ENCODE assay signal across 1 cellular context in the genomic region with DNA sequence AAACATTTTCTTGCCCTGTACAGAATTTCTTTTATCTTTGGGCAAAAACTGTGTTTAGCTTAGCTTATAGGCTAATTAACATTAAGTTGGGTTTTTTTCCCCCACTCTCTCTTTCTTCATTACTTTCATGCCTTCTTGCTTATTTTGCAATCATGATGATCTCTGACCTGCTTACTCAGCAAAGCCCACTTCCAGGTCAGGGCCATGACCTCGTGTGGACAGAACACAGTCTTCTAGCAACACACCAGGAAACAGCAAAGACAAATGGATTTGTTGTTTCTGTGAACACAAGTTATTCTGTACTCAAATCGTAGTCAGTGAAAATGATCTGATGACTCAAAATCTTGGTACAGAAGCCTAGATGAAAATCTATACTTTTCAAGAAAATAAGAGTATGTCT.
TF ChIP-seq lines count a peak whose summit lies in the region.

No MANE protein-coding gene starts in this region.

TF ChIP-seq in HepG2, 621 proteins besides CTCF, POLR2A, EP300 and RAD21 (continued from another document and continues in another):
- TF ChIP-seq, protein P1, sequence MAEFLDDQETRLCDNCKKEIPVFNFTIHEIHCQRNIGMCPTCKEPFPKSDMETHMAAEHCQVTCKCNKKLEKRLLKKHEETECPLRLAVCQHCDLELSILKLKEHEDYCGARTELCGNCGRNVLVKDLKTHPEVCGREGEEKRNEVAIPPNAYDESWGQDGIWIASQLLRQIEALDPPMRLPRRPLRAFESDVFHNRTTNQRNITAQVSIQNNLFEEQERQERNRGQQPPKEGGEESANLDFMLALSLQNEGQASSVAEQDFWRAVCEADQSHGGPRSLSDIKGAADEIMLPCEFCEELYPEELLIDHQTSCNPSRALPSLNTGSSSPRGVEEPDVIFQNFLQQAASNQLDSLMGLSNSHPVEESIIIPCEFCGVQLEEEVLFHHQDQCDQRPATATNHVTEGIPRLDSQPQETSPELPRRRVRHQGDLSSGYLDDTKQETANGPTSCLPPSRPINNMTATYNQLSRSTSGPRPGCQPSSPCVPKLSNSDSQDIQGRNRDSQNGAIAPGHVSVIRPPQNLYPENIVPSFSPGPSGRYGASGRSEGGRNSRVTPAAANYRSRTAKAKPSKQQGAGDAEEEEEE (CRISPR knock-in tag; IDR thresholded peaks at IDR 0.05; ENCODE audit: borderline replicate concordance), result no peak
- no peak for TF ChIP-seq ZNF709 (CRISPR knock-in tag; IDR thresholded peaks at IDR 0.05)
- TF ChIP-seq, protein P2, sequence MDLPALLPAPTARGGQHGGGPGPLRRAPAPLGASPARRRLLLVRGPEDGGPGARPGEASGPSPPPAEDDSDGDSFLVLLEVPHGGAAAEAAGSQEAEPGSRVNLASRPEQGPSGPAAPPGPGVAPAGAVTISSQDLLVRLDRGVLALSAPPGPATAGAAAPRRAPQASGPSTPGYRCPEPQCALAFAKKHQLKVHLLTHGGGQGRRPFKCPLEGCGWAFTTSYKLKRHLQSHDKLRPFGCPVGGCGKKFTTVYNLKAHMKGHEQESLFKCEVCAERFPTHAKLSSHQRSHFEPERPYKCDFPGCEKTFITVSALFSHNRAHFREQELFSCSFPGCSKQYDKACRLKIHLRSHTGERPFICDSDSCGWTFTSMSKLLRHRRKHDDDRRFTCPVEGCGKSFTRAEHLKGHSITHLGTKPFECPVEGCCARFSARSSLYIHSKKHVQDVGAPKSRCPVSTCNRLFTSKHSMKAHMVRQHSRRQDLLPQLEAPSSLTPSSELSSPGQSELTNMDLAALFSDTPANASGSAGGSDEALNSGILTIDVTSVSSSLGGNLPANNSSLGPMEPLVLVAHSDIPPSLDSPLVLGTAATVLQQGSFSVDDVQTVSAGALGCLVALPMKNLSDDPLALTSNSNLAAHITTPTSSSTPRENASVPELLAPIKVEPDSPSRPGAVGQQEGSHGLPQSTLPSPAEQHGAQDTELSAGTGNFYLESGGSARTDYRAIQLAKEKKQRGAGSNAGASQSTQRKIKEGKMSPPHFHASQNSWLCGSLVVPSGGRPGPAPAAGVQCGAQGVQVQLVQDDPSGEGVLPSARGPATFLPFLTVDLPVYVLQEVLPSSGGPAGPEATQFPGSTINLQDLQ (CRISPR knock-in tag; IDR thresholded peaks at IDR 0.05), result no peak
- no peak for TF ChIP-seq ZNF768 (CRISPR knock-in tag; IDR thresholded peaks at IDR 0.05)
- no peak for TF ChIP-seq ZFP62 (CRISPR knock-in tag; IDR thresholded peaks at IDR 0.05)
- TF ChIP-seq, protein P3, sequence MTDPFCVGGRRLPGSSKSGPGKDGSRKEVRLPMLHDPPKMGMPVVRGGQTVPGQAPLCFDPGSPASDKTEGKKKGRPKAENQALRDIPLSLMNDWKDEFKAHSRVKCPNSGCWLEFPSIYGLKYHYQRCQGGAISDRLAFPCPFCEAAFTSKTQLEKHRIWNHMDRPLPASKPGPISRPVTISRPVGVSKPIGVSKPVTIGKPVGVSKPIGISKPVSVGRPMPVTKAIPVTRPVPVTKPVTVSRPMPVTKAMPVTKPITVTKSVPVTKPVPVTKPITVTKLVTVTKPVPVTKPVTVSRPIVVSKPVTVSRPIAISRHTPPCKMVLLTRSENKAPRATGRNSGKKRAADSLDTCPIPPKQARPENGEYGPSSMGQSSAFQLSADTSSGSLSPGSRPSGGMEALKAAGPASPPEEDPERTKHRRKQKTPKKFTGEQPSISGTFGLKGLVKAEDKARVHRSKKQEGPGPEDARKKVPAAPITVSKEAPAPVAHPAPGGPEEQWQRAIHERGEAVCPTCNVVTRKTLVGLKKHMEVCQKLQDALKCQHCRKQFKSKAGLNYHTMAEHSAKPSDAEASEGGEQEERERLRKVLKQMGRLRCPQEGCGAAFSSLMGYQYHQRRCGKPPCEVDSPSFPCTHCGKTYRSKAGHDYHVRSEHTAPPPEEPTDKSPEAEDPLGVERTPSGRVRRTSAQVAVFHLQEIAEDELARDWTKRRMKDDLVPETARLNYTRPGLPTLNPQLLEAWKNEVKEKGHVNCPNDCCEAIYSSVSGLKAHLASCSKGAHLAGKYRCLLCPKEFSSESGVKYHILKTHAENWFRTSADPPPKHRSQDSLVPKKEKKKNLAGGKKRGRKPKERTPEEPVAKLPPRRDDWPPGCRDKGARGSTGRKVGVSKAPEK (CRISPR knock-in tag; IDR thresholded peaks at IDR 0.05; ENCODE audit: borderline replicate concordance), result no peak
- TF ChIP-seq SP2 (CRISPR knock-in tag; IDR thresholded peaks at IDR 0.05), result no peak
- no peak for TF ChIP-seq ZNF333 (CRISPR knock-in tag; IDR thresholded peaks at IDR 0.05; ENCODE audit: borderline replicate concordance)
- no peak for TF ChIP-seq HMGA1 (CRISPR knock-in tag; conservative IDR thresholded peaks at IDR 0.05)
- TF ChIP-seq, protein P4, sequence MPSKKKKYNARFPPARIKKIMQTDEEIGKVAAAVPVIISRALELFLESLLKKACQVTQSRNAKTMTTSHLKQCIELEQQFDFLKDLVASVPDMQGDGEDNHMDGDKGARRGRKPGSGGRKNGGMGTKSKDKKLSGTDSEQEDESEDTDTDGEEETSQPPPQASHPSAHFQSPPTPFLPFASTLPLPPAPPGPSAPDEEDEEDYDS (CRISPR knock-in tag; IDR thresholded peaks at IDR 0.05), result 0 out of 2 replicates have a peak, but pooled peaks have one; percentile 25
- TF ChIP-seq RARG (CRISPR knock-in tag; IDR thresholded peaks at IDR 0.05; ENCODE audit: low read depth), result no peak
- no peak for TF ChIP-seq ZNF619 (CRISPR knock-in tag; IDR thresholded peaks at IDR 0.05)
- TF ChIP-seq, protein P5, sequence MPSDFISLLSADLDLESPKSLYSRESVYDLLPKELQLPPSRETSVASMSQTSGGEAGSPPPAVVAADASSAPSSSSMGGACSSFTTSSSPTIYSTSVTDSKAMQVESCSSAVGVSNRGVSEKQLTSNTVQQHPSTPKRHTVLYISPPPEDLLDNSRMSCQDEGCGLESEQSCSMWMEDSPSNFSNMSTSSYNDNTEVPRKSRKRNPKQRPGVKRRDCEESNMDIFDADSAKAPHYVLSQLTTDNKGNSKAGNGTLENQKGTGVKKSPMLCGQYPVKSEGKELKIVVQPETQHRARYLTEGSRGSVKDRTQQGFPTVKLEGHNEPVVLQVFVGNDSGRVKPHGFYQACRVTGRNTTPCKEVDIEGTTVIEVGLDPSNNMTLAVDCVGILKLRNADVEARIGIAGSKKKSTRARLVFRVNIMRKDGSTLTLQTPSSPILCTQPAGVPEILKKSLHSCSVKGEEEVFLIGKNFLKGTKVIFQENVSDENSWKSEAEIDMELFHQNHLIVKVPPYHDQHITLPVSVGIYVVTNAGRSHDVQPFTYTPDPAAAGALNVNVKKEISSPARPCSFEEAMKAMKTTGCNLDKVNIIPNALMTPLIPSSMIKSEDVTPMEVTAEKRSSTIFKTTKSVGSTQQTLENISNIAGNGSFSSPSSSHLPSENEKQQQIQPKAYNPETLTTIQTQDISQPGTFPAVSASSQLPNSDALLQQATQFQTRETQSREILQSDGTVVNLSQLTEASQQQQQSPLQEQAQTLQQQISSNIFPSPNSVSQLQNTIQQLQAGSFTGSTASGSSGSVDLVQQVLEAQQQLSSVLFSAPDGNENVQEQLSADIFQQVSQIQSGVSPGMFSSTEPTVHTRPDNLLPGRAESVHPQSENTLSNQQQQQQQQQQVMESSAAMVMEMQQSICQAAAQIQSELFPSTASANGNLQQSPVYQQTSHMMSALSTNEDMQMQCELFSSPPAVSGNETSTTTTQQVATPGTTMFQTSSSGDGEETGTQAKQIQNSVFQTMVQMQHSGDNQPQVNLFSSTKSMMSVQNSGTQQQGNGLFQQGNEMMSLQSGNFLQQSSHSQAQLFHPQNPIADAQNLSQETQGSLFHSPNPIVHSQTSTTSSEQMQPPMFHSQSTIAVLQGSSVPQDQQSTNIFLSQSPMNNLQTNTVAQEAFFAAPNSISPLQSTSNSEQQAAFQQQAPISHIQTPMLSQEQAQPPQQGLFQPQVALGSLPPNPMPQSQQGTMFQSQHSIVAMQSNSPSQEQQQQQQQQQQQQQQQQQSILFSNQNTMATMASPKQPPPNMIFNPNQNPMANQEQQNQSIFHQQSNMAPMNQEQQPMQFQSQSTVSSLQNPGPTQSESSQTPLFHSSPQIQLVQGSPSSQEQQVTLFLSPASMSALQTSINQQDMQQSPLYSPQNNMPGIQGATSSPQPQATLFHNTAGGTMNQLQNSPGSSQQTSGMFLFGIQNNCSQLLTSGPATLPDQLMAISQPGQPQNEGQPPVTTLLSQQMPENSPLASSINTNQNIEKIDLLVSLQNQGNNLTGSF (CRISPR knock-in tag; IDR thresholded peaks at IDR 0.05), result no peak
- TF ChIP-seq, protein P6, sequence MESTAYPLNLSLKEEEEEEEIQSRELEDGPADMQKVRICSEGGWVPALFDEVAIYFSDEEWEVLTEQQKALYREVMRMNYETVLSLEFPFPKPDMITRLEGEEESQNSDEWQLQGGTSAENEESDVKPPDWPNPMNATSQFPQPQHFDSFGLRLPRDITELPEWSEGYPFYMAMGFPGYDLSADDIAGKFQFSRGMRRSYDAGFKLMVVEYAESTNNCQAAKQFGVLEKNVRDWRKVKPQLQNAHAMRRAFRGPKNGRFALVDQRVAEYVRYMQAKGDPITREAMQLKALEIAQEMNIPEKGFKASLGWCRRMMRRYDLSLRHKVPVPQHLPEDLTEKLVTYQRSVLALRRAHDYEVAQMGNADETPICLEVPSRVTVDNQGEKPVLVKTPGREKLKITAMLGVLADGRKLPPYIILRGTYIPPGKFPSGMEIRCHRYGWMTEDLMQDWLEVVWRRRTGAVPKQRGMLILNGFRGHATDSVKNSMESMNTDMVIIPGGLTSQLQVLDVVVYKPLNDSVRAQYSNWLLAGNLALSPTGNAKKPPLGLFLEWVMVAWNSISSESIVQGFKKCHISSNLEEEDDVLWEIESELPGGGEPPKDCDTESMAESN (CRISPR knock-in tag; conservative IDR thresholded peaks at IDR 0.05), result 0 out of 2 replicates have a peak, but pooled peaks have one; percentile 34
- TF ChIP-seq SETDB1 (CRISPR knock-in tag; IDR thresholded peaks at IDR 0.05; ENCODE audit: borderline replicate concordance), result no peak
- TF ChIP-seq, protein P7, sequence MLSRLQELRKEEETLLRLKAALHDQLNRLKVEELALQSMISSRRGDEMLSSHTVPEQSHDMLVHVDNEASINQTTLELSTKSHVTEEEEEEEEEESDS (CRISPR knock-in tag; IDR thresholded peaks at IDR 0.05; ENCODE audit: borderline replicate concordance), result 0 out of 2 replicates have a peak, but pooled peaks have one; percentile 71
- no peak; the same call in 1 of the 2 replicates for TF ChIP-seq ZNF350 (CRISPR knock-in tag; IDR thresholded peaks at IDR 0.05; ENCODE audit: borderline replicate concordance, low read depth)
- TF ChIP-seq ZFP82 (CRISPR knock-in tag; IDR thresholded peaks at IDR 0.05; ENCODE audit: borderline replicate concordance), result no peak
- peak; percentile 92 for TF ChIP-seq ZSCAN9 (CRISPR knock-in tag; IDR thresholded peaks at IDR 0.05; ENCODE audit: borderline replicate concordance)
- no peak for TF ChIP-seq GLI4 (CRISPR knock-in tag; IDR thresholded peaks at IDR 0.05; ENCODE audit: borderline replicate concordance)
- TF ChIP-seq ZNF17 (CRISPR knock-in tag; IDR thresholded peaks at IDR 0.05), result no peak
- no peak for TF ChIP-seq NFE2L2 (IDR thresholded peaks at IDR 0.05; ENCODE audit: low read length)
- TF ChIP-seq HNRNPL (IDR thresholded peaks at IDR 0.05; ENCODE audit: low read depth, low read length), result no peak
- peak in 1 of 2 experiments; percentile 86; a peak in 2 of 4 replicates for TF ChIP-seq KLF16 (CRISPR knock-in tag; IDR thresholded peaks at IDR 0.05)
- TF ChIP-seq, protein P8, sequence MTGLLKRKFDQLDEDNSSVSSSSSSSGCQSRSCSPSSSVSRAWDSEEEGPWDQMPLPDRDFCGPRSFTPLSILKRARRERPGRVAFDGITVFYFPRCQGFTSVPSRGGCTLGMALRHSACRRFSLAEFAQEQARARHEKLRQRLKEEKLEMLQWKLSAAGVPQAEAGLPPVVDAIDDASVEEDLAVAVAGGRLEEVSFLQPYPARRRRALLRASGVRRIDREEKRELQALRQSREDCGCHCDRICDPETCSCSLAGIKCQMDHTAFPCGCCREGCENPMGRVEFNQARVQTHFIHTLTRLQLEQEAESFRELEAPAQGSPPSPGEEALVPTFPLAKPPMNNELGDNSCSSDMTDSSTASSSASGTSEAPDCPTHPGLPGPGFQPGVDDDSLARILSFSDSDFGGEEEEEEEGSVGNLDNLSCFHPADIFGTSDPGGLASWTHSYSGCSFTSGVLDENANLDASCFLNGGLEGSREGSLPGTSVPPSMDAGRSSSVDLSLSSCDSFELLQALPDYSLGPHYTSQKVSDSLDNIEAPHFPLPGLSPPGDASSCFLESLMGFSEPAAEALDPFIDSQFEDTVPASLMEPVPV (CRISPR knock-in tag; IDR thresholded peaks at IDR 0.05), result no peak
- TF ChIP-seq ZNF124 (CRISPR knock-in tag; IDR thresholded peaks at IDR 0.05), result peak; percentile 82
- TF ChIP-seq KLF6 (CRISPR knock-in tag; IDR thresholded peaks at IDR 0.05), result no peak
- 0 out of 2 replicates have a peak, but pooled peaks have one; percentile 75 for TF ChIP-seq MIER2 (CRISPR knock-in tag; IDR thresholded peaks at IDR 0.05)
- 0 out of 2 replicates have a peak, but pooled peaks have one; percentile 22 for TF ChIP-seq FOXK2 (IDR thresholded peaks at IDR 0.05)
- TF ChIP-seq ZNF234 (CRISPR knock-in tag; conservative IDR thresholded peaks at IDR 0.05), result no peak
- TF ChIP-seq ZNF75D (CRISPR knock-in tag; IDR thresholded peaks at IDR 0.05; ENCODE audit: borderline replicate concordance), result no peak
- TF ChIP-seq CBX5 (CRISPR knock-in tag; IDR thresholded peaks at IDR 0.05; ENCODE audit: borderline replicate concordance), result peak; percentile 89; the same call in 1 of the 2 replicates
- no peak for TF ChIP-seq SUZ12 (IDR thresholded peaks at IDR 0.05; ENCODE audit: low read depth, low read length)
- TF ChIP-seq, protein P9, sequence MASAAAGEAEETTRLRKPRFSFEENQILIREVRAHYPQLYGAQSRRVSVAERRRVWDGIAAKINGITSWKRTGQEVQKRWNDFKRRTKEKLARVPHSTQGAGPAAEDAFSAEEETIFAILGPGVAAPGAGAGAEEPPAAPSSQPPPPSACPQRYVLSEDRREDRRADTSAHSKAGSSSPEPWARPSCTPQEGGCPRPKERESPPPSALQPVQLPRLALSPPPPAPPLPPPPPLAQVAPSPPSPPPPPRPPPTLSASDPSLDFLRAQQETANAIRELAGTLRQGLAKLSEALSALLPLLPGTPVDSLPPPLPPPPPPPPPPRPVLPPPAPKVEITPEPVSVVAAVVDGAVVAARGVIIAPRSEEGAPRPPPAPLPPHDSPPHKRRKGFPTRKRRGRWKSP (CRISPR knock-in tag; IDR thresholded peaks at IDR 0.05), result peak; percentile 52; the same call in 1 of the 2 replicates
- TF ChIP-seq ZBTB20 (CRISPR knock-in tag; IDR thresholded peaks at IDR 0.05; ENCODE audit: borderline replicate concordance, low read depth), result peak; percentile 95
- 0 out of 2 replicates have a peak, but pooled peaks have one; percentile 28 for TF ChIP-seq KLF11 (CRISPR knock-in tag; IDR thresholded peaks at IDR 0.05)
- TF ChIP-seq CBX1 (IDR thresholded peaks at IDR 0.05; ENCODE audit: low read depth), result no peak
- TF ChIP-seq MED8 (CRISPR knock-in tag; IDR thresholded peaks at IDR 0.05; ENCODE audit: insufficient replicate concordance), result no peak
- TF ChIP-seq ZNF207 (IDR thresholded peaks at IDR 0.05; ENCODE audit: borderline replicate concordance), result no peak
